8 cellular contexts compared by ENCODE assay signal in the genomic region with DNA sequence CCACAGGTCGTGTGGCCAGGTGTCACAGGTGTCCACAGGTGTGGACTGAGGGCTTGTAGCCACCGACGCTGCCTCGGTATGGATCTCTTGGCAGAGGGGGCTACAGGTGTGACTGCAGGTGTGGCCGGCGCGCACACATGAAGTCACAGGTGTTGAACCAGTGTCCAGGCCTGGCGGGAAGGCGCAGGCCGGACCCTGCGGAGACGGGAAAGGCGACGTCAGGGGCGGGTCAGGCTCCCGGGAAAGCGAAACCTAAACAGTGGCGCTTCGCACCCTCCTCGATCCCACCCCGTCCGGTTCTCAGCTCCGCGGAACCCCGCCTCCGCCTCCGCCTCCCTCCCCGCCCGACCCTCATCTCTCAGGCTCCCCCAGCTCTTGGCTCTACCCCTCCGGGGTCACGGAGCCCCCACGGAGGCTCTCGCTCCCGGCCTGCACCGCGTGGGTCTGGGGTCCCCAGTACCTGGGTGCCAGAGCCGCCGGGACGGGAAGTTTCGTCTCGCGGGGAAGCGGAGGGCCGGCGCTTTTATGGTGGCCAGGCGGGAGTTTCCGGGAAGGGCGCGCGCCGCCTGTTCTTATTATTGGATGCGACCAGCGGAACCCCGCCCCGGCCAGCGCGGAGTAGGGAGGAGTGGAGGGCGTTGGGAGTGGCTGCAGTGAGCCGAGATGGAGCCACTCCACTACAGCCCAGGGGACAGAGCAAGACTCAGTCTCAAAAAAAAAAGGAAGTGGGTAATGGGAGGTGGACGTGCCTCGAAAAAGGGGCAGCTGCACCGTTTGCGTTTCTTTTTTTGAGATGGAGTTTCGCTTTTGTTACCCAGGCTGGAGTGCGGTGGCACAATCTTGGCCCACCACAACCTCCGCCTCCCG. TPM values are rescaled to one million over a fixed set of nuclear protein-coding genes. Genes with fewer than 3 reads are reported as not detected.
DNase-seq lines count a peak whose midpoint lies in the region; ATAC-seq and TF ChIP-seq lines count a peak whose summit lies in the region.

IRF7 (minus strand) TSS at position 498 of the 867 bp plus-strand sequence. CDS start 586 bp downstream, outside the sequence.

- ATAC-seq in GM19025 (IDR thresholded peaks at IDR 0.05; ENCODE audit: low read depth, unreplicated experiment) (peak; percentile 74), HG03280 (IDR thresholded peaks at IDR 0.05; ENCODE audit: unreplicated experiment) (peak; percentile 76)

- TF ChIP-seq RAD21 in liver (IDR thresholded peaks at IDR 0.05) = peak; percentile 46

- peaks cover 15 to 58% (median 47%) of the 10 kb centered on the region in 4 donors for H3K4me1 ChIP-seq in liver (ENCODE audit: control insufficient read depth in 4 of 4, insufficient read depth in 4 of 4, low read length in 3 of 4)

- peak within 1 kb of the TSS; percentile 80 to 98 for H3K27ac ChIP-seq in liver (ENCODE audit: low read depth in 1 of 2, low read length in 2 of 2)

- peak within 1 kb of the TSS; percentile 68 to 91 (median 70) for H3K4me3 ChIP-seq in liver (ENCODE audit: low read depth in 1 of 3, low read length in 3 of 3)

- peaks cover 3 to 19% (median 11%) of the 10 kb centered on the region in 4 donors for H3K36me3 ChIP-seq in liver (ENCODE audit: control insufficient read depth in 4 of 4, insufficient read depth in 3 of 4, low read depth in 1 of 4, low read length in 3 of 4)

- WGBS in liver = 6% methylated on average over 67 of the region's 67 CpGs

- no peaks in the 10 kb centered on the region for H3K9me3 ChIP-seq in liver (ENCODE audit: control insufficient read depth in 4 of 4, low read length in 3 of 4)

- no peaks in the 10 kb centered on the region for H3K27me3 ChIP-seq in liver (ENCODE audit: control insufficient read depth in 4 of 4, insufficient read depth in 4 of 4, low read length in 3 of 4)

- DNase-seq in AG08395 (ENCODE audit: low spot score) (peak; percentile 95), NCI-H748 (lab: John Stamatoyannopoulos, UW; ENCODE audit: unreplicated experiment) (peak; percentile 92), dermis blood vessel endothelial cell (peak; percentile 94)
- DNase-seq in activated CD4-positive, alpha-beta T cell treated with anti-CD3 and anti-CD28 coated beads, Interleukin-2, amount 50 U/mL, for 1 hour = peak; percentile 81
- DNase-seq in stimulated activated CD4-positive, alpha-beta T cell treated with anti-CD3 and anti-CD28 coated beads, Interleukin-4, amount 100 ng/mL, for 1 hour = peak; percentile 78

- TF ChIP-seq CTCF in liver (IDR thresholded peaks at IDR 0.05; ENCODE audit: low read depth, low read length, missing input control) = no peak

- peak within 1 kb of the TSS; percentile 51 to 96 for H3K9ac ChIP-seq in liver (ENCODE audit: low read depth in 1 of 2, low read length in 2 of 2)

TF ChIP-seq in liver, 16 proteins besides CTCF, POLR2A, EP300 and RAD21:
- TF ChIP-seq, protein P1, sequence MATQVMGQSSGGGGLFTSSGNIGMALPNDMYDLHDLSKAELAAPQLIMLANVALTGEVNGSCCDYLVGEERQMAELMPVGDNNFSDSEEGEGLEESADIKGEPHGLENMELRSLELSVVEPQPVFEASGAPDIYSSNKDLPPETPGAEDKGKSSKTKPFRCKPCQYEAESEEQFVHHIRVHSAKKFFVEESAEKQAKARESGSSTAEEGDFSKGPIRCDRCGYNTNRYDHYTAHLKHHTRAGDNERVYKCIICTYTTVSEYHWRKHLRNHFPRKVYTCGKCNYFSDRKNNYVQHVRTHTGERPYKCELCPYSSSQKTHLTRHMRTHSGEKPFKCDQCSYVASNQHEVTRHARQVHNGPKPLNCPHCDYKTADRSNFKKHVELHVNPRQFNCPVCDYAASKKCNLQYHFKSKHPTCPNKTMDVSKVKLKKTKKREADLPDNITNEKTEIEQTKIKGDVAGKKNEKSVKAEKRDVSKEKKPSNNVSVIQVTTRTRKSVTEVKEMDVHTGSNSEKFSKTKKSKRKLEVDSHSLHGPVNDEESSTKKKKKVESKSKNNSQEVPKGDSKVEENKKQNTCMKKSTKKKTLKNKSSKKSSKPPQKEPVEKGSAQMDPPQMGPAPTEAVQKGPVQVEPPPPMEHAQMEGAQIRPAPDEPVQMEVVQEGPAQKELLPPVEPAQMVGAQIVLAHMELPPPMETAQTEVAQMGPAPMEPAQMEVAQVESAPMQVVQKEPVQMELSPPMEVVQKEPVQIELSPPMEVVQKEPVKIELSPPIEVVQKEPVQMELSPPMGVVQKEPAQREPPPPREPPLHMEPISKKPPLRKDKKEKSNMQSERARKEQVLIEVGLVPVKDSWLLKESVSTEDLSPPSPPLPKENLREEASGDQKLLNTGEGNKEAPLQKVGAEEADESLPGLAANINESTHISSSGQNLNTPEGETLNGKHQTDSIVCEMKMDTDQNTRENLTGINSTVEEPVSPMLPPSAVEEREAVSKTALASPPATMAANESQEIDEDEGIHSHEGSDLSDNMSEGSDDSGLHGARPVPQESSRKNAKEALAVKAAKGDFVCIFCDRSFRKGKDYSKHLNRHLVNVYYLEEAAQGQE (IDR thresholded peaks at IDR 0.05) = peak; percentile 76
- TF ChIP-seq HNF4G (IDR thresholded peaks at IDR 0.05) (no peak), SP1 (IDR thresholded peaks at IDR 0.05) (peak; percentile 75), JUND (IDR thresholded peaks at IDR 0.05) (no peak), MAX (IDR thresholded peaks at IDR 0.05) (no peak), YY1 (IDR thresholded peaks at IDR 0.05) (peak; percentile 90), NR2F2 (IDR thresholded peaks at IDR 0.05) (peak; percentile 31), HNF4A (conservative IDR thresholded peaks at IDR 0.05) (peak; percentile 16 to 39), TAF1 (conservative IDR thresholded peaks at IDR 0.05) (peak; percentile 78), EGR1 (IDR thresholded peaks at IDR 0.05; ENCODE audit: low read depth in 2 of 2) (peak in 1 of 2 donors; percentile 68), FOXA2 (IDR thresholded peaks at IDR 0.05) (no peak), RXRA (IDR thresholded peaks at IDR 0.05) (peak; percentile 44 to 61), GABPA (IDR thresholded peaks at IDR 0.05 in 1 of 2, conservative IDR thresholded peaks at IDR 0.05 in 1 of 2) (peak in 1 of 2 donors; percentile 82), FOXA1 (IDR thresholded peaks at IDR 0.05) (no peak)
- TF ChIP-seq, protein P2, sequence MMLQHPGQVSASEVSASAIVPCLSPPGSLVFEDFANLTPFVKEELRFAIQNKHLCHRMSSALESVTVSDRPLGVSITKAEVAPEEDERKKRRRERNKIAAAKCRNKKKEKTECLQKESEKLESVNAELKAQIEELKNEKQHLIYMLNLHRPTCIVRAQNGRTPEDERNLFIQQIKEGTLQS (IDR thresholded peaks at IDR 0.05) = no peak
- TF ChIP-seq, protein P3, sequence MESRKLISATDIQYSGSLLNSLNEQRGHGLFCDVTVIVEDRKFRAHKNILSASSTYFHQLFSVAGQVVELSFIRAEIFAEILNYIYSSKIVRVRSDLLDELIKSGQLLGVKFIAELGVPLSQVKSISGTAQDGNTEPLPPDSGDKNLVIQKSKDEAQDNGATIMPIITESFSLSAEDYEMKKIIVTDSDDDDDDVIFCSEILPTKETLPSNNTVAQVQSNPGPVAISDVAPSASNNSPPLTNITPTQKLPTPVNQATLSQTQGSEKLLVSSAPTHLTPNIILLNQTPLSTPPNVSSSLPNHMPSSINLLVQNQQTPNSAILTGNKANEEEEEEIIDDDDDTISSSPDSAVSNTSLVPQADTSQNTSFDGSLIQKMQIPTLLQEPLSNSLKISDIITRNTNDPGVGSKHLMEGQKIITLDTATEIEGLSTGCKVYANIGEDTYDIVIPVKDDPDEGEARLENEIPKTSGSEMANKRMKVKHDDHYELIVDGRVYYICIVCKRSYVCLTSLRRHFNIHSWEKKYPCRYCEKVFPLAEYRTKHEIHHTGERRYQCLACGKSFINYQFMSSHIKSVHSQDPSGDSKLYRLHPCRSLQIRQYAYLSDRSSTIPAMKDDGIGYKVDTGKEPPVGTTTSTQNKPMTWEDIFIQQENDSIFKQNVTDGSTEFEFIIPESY (IDR thresholded peaks at IDR 0.05) = no peak

RNA-seq across cellular contexts. Expression of gene IRF7, which starts in this region (rescaled TPM):
- total RNA-seq in dermis blood vessel endothelial cell (16.8 and 24.2 TPM in 2 replicates), liver (10 to 100 TPM; 15.7 to 62.4 TPM)
- 10 to 100 TPM; 23.8 to 50.3 TPM for polyA plus RNA-seq in liver

Comparison
In these comparisons a context has a peak if more than half of its experiments do, and no peak if none do; other contexts are left out.
1. Peak in every context shown above with its lines: DNase-seq, ATAC-seq, H3K4me3 ChIP-seq and H3K27ac ChIP-seq.